Comparison of ENCODE assay signal across 1 cellular context in genomic region chr14:99853206-99853605, GRCh38.
TF ChIP-seq lines count a peak whose summit lies in the region.

No MANE protein-coding gene starts in this region.

TF ChIP-seq in HEK293, 187 proteins besides CTCF, POLR2A, EP300 and RAD21 (continued from another document):
- TF ChIP-seq ZNF645 (tag by site-specific recombination; IDR thresholded peaks at IDR 0.05), result no peak
- TF ChIP-seq ZNF596 (tag by site-specific recombination; IDR thresholded peaks at IDR 0.05), result no peak
TF ChIP-seq in HEK293: peak in this region for 7.
